In genomic region chr9:124774131-124774978, GRCh38 we compare ENCODE assay signal across 8 cellular contexts. TPM values are rescaled to one million over a fixed set of nuclear protein-coding genes. Genes with fewer than 3 reads are reported as not detected.
DNase-seq lines count a peak whose midpoint lies in the region; ATAC-seq and TF ChIP-seq lines count a peak whose summit lies in the region.

No MANE protein-coding gene starts in this region.

- POLR2A ChIA-PET in Caco-2 (lab: Charles Lee), result interaction anchor here (0.6 kb wide), 1 partner anchor 292 kb away, joined by 4 read pairs; no protein-coding TSS in a partner anchor
- POLR2A ChIA-PET in activated CD4-positive, alpha-beta T cell treated with anti-CD3 and anti-CD28 coated beads, Interleukin-2, amount 10 ng/mL, durations not matched to agents 7 days and 5 days (lab: Charles Lee), result interaction anchor here (0.6 kb wide), 1 partner anchor 95 kb away, joined by 3 read pairs; no protein-coding TSS in a partner anchor

- peak; percentile 77 to 79 for TF ChIP-seq CTCF in Caco-2 (IDR thresholded peaks at IDR 0.05; ENCODE audit: insufficient read depth in 1 of 2, low read depth in 1 of 2, low read length in 1 of 2, severe bottlenecking in 1 of 2, unreplicated experiment in 1 of 2)
- peak; percentile 62 for TF ChIP-seq CTCF in coronary artery (IDR thresholded peaks at IDR 0.05)

- no peaks in the 10 kb centered on the region for H3K9me3 ChIP-seq in Caco-2

- no peak overlapping the region for H3K4me3 Mint-ChIP-seq in Caco-2 (ENCODE audit: unreplicated experiment)
- H3K4me3 Mint-ChIP-seq in activated CD4-positive, alpha-beta T cell treated with anti-CD3 and anti-CD28 coated beads, Interleukin-2, amount 10 ng/mL, durations not matched to agents 7 days and 5 days, result no peak overlapping the region

- no peaks in the 10 kb centered on the region; the same call in 1 of the 2 replicates for H3K4me1 ChIP-seq in Caco-2

- peaks cover 11% of the 10 kb centered on the region for H3K4me1 Mint-ChIP-seq in Caco-2 (ENCODE audit: low read depth, unreplicated experiment)
- H3K4me1 Mint-ChIP-seq in activated CD4-positive, alpha-beta T cell treated with anti-CD3 and anti-CD28 coated beads, Interleukin-2, amount 10 ng/mL, durations not matched to agents 7 days and 5 days, result peaks cover 44% of the 10 kb centered on the region

- no peaks in the 10 kb centered on the region for H3K9me3 Mint-ChIP-seq in Caco-2 (ENCODE audit: unreplicated experiment)
- H3K9me3 Mint-ChIP-seq in activated CD4-positive, alpha-beta T cell treated with anti-CD3 and anti-CD28 coated beads, Interleukin-2, amount 10 ng/mL, durations not matched to agents 7 days and 5 days, result no peaks in the 10 kb centered on the region

- peak; percentile 26 for ATAC-seq in HG02763 (IDR thresholded peaks at IDR 0.05; ENCODE audit: unreplicated experiment)
- ATAC-seq in HG02610 (IDR thresholded peaks at IDR 0.05; ENCODE audit: unreplicated experiment), result no peak

- H3K4me3 ChIP-seq in Caco-2 (ENCODE audit: low read depth, low read length) (no peak overlapping the region), coronary artery (no peak overlapping the region)

- peaks cover 21% of the 10 kb centered on the region for H3K36me3 Mint-ChIP-seq in Caco-2 (ENCODE audit: insufficient read depth, unreplicated experiment)
- no peaks in the 10 kb centered on the region for H3K36me3 Mint-ChIP-seq in activated CD4-positive, alpha-beta T cell treated with anti-CD3 and anti-CD28 coated beads, Interleukin-2, amount 10 ng/mL, durations not matched to agents 7 days and 5 days (ENCODE audit: low read depth)

- no peaks in the 10 kb centered on the region for H3K27me3 Mint-ChIP-seq in Caco-2 (ENCODE audit: insufficient read depth, unreplicated experiment)
- peaks cover 55% of the 10 kb centered on the region for H3K27me3 Mint-ChIP-seq in activated CD4-positive, alpha-beta T cell treated with anti-CD3 and anti-CD28 coated beads, Interleukin-2, amount 10 ng/mL, durations not matched to agents 7 days and 5 days

- intact Hi-C loops in Caco-2 (cut with micrococcal nuclease; ENCODE audit: unreplicated experiment), result loop anchor here (1.0 to 10.0 kb wide), 5 partner anchors 37 to 600 kb away; partner anchors contain the start of gene GOLGA1

- no peak overlapping the region for H3K27ac ChIP-seq in coronary artery

- no peak overlapping the region for H3K27ac Mint-ChIP-seq in Caco-2 (ENCODE audit: unreplicated experiment)
- no peak overlapping the region for H3K27ac Mint-ChIP-seq in activated CD4-positive, alpha-beta T cell treated with anti-CD3 and anti-CD28 coated beads, Interleukin-2, amount 10 ng/mL, durations not matched to agents 7 days and 5 days

- DNase-seq in Caco-2 (peak; percentile 80 to 88), NCI-H526 (lab: John Stamatoyannopoulos, UW) (peak; percentile 51 to 73), coronary artery (ENCODE audit: low spot score) (no peak), lung microvascular endothelial cell (ENCODE audit: low read depth in 2 of 2) (peak; percentile 74 to 86)
- peak; percentile 86 for DNase-seq in activated CD4-positive, alpha-beta T cell treated with anti-CD3 and anti-CD28 coated beads, Interleukin-2, amount 10 ng/mL, durations not matched to agents 7 days and 5 days
- DNase-seq in stimulated activated CD8-positive, alpha-beta memory T cell treated with anti-CD3 and anti-CD28 coated beads, Interleukin-12 subunit alpha, Interleukin-12 subunit beta, amount 100 ng/mL, for 1 hour (ENCODE audit: low read depth), result peak; percentile 63

- H3K27me3 ChIP-seq in Caco-2 (replicated peaks; ENCODE audit: control insufficient read depth, insufficient read depth, low read length), result peaks cover 1% of the 10 kb centered on the region

- CTCF ChIA-PET in Caco-2 (lab: Charles Lee), result interaction anchor here (0.6 to 12.7 kb wide), 3 partner anchors 45 to 384 kb away, joined by 3 to 325 read pairs (median 4); partner anchors contain the start of gene WDR38
- CTCF ChIA-PET in activated CD4-positive, alpha-beta T cell treated with anti-CD3 and anti-CD28 coated beads, Interleukin-2, amount 10 ng/mL, durations not matched to agents 7 days and 5 days (lab: Charles Lee), result interaction anchor here (0.6 to 10.2 kb wide), 10 partner anchors 13 to 424 kb away, joined by 3 to 173 read pairs (median 4); partner anchors contain the start of gene WDR38

- H3K36me3 ChIP-seq in Caco-2 (ENCODE audit: control insufficient read depth, insufficient read depth, low read length), result no peaks in the 10 kb centered on the region

- no TSS peak for BruUV-seq in Caco-2 (replicated peaks; lab: Mats Ljungman, UMichigan)

RNA-seq across cellular contexts. Expression of gene OLFML2A, which starts 2.6 kb away (rescaled TPM):
- total RNA-seq in Caco-2 (2022) (1.1 and 1.2 TPM in 2 replicates), lung microvascular endothelial cell (1.3 and 2.2 TPM in 2 replicates)
- total RNA-seq in activated CD4-positive, alpha-beta T cell treated with anti-CD3 and anti-CD28 coated beads, Interleukin-2, amount 10 ng/mL, durations not matched to agents 7 days and 5 days, result not detected

RNA-seq across cellular contexts. Expression of gene NR6A1, which starts 3.2 kb away (rescaled TPM):
- total RNA-seq in Caco-2 (2022), result 30.6 and 33.6 TPM in 2 replicates
- under 1 TPM; 0.10 to 0.19 TPM for total RNA-seq in activated CD4-positive, alpha-beta T cell treated with anti-CD3 and anti-CD28 coated beads, Interleukin-2, amount 10 ng/mL, durations not matched to agents 7 days and 5 days
- 0.22 and 1.2 TPM in 2 replicates for total RNA-seq in lung microvascular endothelial cell

Comparison
In these comparisons a context has a peak if more than half of its experiments do, and no peak if none do; other contexts are left out.
1. RNA of gene NR6A1, which starts 3.2 kb away (total RNA-seq): 30.6 to 33.6 TPM in Caco-2; 0.22 to 1.2 TPM in lung microvascular endothelial cell and 0.10 to 0.19 TPM in activated CD4-positive, alpha-beta T cell treated with anti-CD3 and anti-CD28 coated beads, Interleukin-2, amount 10 ng/mL, durations not matched to agents 7 days and 5 days; every median in the first group is over 10 times any median in the second.